12 cellular contexts compared by ENCODE assay signal in the genomic region with DNA sequence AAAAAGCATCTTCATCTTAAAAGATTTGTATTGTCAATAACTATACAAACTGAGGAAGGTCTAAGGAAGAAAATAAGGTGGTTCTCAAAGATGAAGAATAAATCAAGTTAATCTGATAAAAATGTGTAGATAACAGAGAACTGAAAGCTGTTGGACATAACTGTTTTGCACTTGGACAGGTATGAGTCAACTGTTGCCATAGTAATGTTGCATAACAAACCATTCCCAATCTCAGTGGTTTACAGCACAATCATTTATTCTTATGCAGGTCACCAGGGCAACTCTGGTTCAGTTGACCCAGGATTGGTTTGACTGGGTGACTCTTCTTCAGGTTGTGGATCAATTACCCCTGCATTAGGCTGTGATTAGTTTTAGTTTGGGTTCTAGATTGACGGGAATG.
A peak's percentile ranks its signal among the peaks of the same experiment; 100 is the strongest.
DNase-seq lines count a peak whose midpoint lies in the region; ATAC-seq, FAIRE-seq and TF ChIP-seq lines count a peak whose summit lies in the region.
"Had no signal": no experiment of that assay in that cellular context is flagged by ENCODE, and none has a peak within 500 bp of the region (broad histone marks: within the 10 kb centered on the region; RNA-seq: fewer than 3 reads in every experiment).

No MANE protein-coding gene starts in this region.

- H3K4me1 Mint-ChIP-seq in astrocyte (ENCODE audit: low read depth, unreplicated experiment), result no peaks in the 10 kb centered on the region
- peaks cover 21% of the 10 kb centered on the region for H3K4me1 Mint-ChIP-seq in mesothelial cell of epicardium
- H3K4me1 Mint-ChIP-seq: naive thymus-derived CD4-positive, alpha-beta T cell had no signal

- H3K27me3 Mint-ChIP-seq in astrocyte (ENCODE audit: low read depth, unreplicated experiment) (no peaks in the 10 kb centered on the region), mesothelial cell of epicardium (ENCODE audit: low read depth) (no peaks in the 10 kb centered on the region)
- H3K27me3 Mint-ChIP-seq: naive thymus-derived CD4-positive, alpha-beta T cell had no signal

- H3K27ac Mint-ChIP-seq in astrocyte (ENCODE audit: unreplicated experiment), result peak overlapping the region; percentile 66
- H3K27ac Mint-ChIP-seq in mesothelial cell of epicardium, result no peak overlapping the region
- H3K27ac Mint-ChIP-seq: activated naive CD4-positive, alpha-beta T cell treated with anti-CD3 and anti-CD28 coated beads, Interleukin-2, amount 50 U/mL, for 72 hours; naive thymus-derived CD4-positive, alpha-beta T cell had no signal

- no peak for FAIRE-seq in astrocyte (lab: Jason Lieb, UNC)

- no peak overlapping the region for H3K9ac ChIP-seq in astrocyte (ENCODE audit: low read length)

- no peak overlapping the region for H3K4me2 ChIP-seq in astrocyte (ENCODE audit: low read length)

- WGBS in heart right ventricle, 2 donors, result 84 to 86% methylated on average over 1 of the region's 1 CpG

- DNase-seq in EL (peak; percentile 56), HT1080 (ENCODE audit: low read depth) (peak; percentile 83), astrocyte (ENCODE audit: low read depth) (peak; percentile 61), kidney glomerular epithelial cell (lab: John Stamatoyannopoulos, UW) (peak; percentile 41), heart right ventricle (no peak), mesothelial cell of epicardium (ENCODE audit: low spot score in 2 of 2, unreplicated experiment in 2 of 2) (no peak), left ventricle myocardium superior (no peak)
- DNase-seq: activated CD4-positive, alpha-beta T cell treated with anti-CD3 and anti-CD28 coated beads, Interleukin-2, amount 50 U/mL, for 4 hours; naive thymus-derived CD4-positive, alpha-beta T cell; NCI-H510A treated with DMSO at 0.1 percent for 48 hours had no signal

- H3K79me2 ChIP-seq in astrocyte (ENCODE audit: insufficient read depth, low read length), result no peaks in the 10 kb centered on the region

- H3K4me3 ChIP-seq in astrocyte (ENCODE audit: insufficient read depth, low read depth, low read length) (no peak overlapping the region), heart right ventricle (no peak overlapping the region)

- H3K36me3 ChIP-seq in astrocyte (ENCODE audit: insufficient read depth, low read length), result no peaks in the 10 kb centered on the region
- H3K36me3 ChIP-seq in heart right ventricle, result no peaks in the 10 kb centered on the region

- H3K27ac ChIP-seq in astrocyte (ENCODE audit: low read depth, low read length) (no peak overlapping the region), heart right ventricle (no peak overlapping the region)

- H3K4me3 Mint-ChIP-seq in astrocyte (ENCODE audit: unreplicated experiment), result no peak overlapping the region
- H3K4me3 Mint-ChIP-seq in mesothelial cell of epicardium, result no peak overlapping the region
- H3K4me3 Mint-ChIP-seq: naive thymus-derived CD4-positive, alpha-beta T cell had no signal

- no peaks in the 10 kb centered on the region for H4K20me1 ChIP-seq in astrocyte (ENCODE audit: insufficient read depth, low read length)

- H2AFZ ChIP-seq in astrocyte (ENCODE audit: low read depth, low read length), result no peak overlapping the region

- no peaks in the 10 kb centered on the region for H3K4me1 ChIP-seq in astrocyte (ENCODE audit: insufficient read depth, low read length)
- no peaks in the 10 kb centered on the region for H3K4me1 ChIP-seq in heart right ventricle

- H3K36me3 Mint-ChIP-seq in astrocyte (ENCODE audit: low read depth, unreplicated experiment) (no peaks in the 10 kb centered on the region), mesothelial cell of epicardium (no peaks in the 10 kb centered on the region)
- H3K36me3 Mint-ChIP-seq: activated naive CD4-positive, alpha-beta T cell treated with anti-CD3 and anti-CD28 coated beads, Interleukin-2, amount 50 U/mL, for 72 hours; naive thymus-derived CD4-positive, alpha-beta T cell had no signal

- TF ChIP-seq CTCF in astrocyte (IDR thresholded peaks at IDR 0.05; ENCODE audit: insufficient read depth, low read depth, low read length), result no peak
- no peak for TF ChIP-seq CTCF in heart right ventricle (IDR thresholded peaks at IDR 0.05)
- TF ChIP-seq CTCF in mesothelial cell of epicardium (IDR thresholded peaks at IDR 0.05; ENCODE audit: unreplicated experiment), result no peak

- ATAC-seq in HG03565 (IDR thresholded peaks at IDR 0.05; ENCODE audit: unreplicated experiment) (no peak), heart right ventricle (no peak), left ventricle myocardium superior (no peak)
- ATAC-seq: activated naive CD4-positive, alpha-beta T cell treated with anti-CD3 and anti-CD28 coated beads, Interleukin-2, amount 50 U/mL, for 72 hours; naive thymus-derived CD4-positive, alpha-beta T cell had no signal

- intact Hi-C loops in heart right ventricle (cut with DNase I) (no loop called here), left ventricle myocardium superior (cut with micrococcal nuclease) (no loop called here)

- no peaks in the 10 kb centered on the region for H3K9me3 Mint-ChIP-seq in astrocyte (ENCODE audit: unreplicated experiment)
- H3K9me3 Mint-ChIP-seq in mesothelial cell of epicardium, result no peaks in the 10 kb centered on the region

- H3K9me3 ChIP-seq in astrocyte (ENCODE audit: insufficient read depth, low read depth, low read length) (no peaks in the 10 kb centered on the region), heart right ventricle (no peaks in the 10 kb centered on the region)

- H3K27me3 ChIP-seq in astrocyte (ENCODE audit: insufficient read depth, low read length) (no peaks in the 10 kb centered on the region), heart right ventricle (no peaks in the 10 kb centered on the region)

Comparison
In these comparisons a context has a peak if more than half of its experiments do, and no peak if none do; other contexts are left out.
1. DNase-seq: peak in EL (single experiment), HT1080 (single experiment), astrocyte (single experiment) and kidney glomerular epithelial cell (single experiment); none in heart right ventricle (0 of 2), mesothelial cell of epicardium (0 of 2) and left ventricle myocardium superior (single experiment).